ENCODE assay signal across 16 cellular contexts in genomic region chr7:20141666-20142065, GRCh38.
DNase-seq lines count a peak whose midpoint lies in the region; ATAC-seq and TF ChIP-seq lines count a peak whose summit lies in the region.
"Had no signal": no experiment of that assay in that cellular context is flagged by ENCODE, and none has a peak within 500 bp of the region (broad histone marks: within the 10 kb centered on the region; RNA-seq: fewer than 3 reads in every experiment).

No MANE protein-coding gene starts in this region.

- no peak for TF ChIP-seq POLR2A in esophagus muscularis mucosa (IDR thresholded peaks at IDR 0.05; ENCODE audit: low read depth)

- peak overlapping the region; percentile 15 for H2AFZ ChIP-seq in neural cell (ENCODE audit: low read depth, low read length)

- peak overlapping the region; percentile 98 for H3K27ac ChIP-seq in neural cell (ENCODE audit: low read length)
- H3K27ac ChIP-seq in esophagus muscularis mucosa (replicated peaks in 1 of 4): no peak overlapping the region
- H3K27ac ChIP-seq: left lung, spleen, tibial nerve had no signal

- peak; percentile 51 for TF ChIP-seq RAD21 in neural cell (conservative IDR thresholded peaks at IDR 0.05)

- intact Hi-C loops in esophagus muscularis mucosa (cut with DNase I): no loop called here

- H3K9ac ChIP-seq in neural cell (ENCODE audit: low read length): peak overlapping the region; percentile 63

- H3K79me2 ChIP-seq in neural cell (replicated peaks; ENCODE audit: insufficient read depth, low read length): no peaks in the 10 kb centered on the region

- no peaks in the 10 kb centered on the region for H3F3A ChIP-seq in neural cell (ENCODE audit: insufficient read depth, low read length, poor library complexity, severe bottlenecking)

- H3K36me3 ChIP-seq in neural cell (ENCODE audit: insufficient read depth, low read length) (no peaks in the 10 kb centered on the region), esophagus muscularis mucosa (no peaks in the 10 kb centered on the region)
- H3K36me3 ChIP-seq: left lung, spleen, tibial nerve had no signal

- 81% methylated on average over 4 of the region's 4 CpGs for WGBS in esophagus muscularis mucosa

- peak overlapping the region; percentile 36 for H3K4me3 ChIP-seq in neural cell (ENCODE audit: low read length)
- no peak overlapping the region for H3K4me3 ChIP-seq in esophagus muscularis mucosa
- H3K4me3 ChIP-seq: left lung, spleen, tibial nerve had no signal

- TF ChIP-seq CTCF in neural cell (IDR thresholded peaks at IDR 0.05; ENCODE audit: poor library complexity, severe bottlenecking): no peak
- no peak for TF ChIP-seq CTCF in esophagus muscularis mucosa (IDR thresholded peaks at IDR 0.05)

- H3K9me3 ChIP-seq in neural cell (ENCODE audit: low read length) (no peaks in the 10 kb centered on the region), esophagus muscularis mucosa (no peaks in the 10 kb centered on the region)
- H3K9me3 ChIP-seq: left lung, spleen, tibial nerve had no signal

- no peaks in the 10 kb centered on the region for H3K9me2 ChIP-seq in neural cell (ENCODE audit: insufficient read depth, low read length)

- H3K4me1 ChIP-seq in esophagus muscularis mucosa: peaks cover 0 to 14% (median 9%) of the 10 kb centered on the region in 4 donors
- H3K4me1 ChIP-seq: left lung, spleen had no signal

- H4K20me1 ChIP-seq in neural cell (ENCODE audit: insufficient read depth): no peaks in the 10 kb centered on the region

- TF ChIP-seq EP300 in neural cell (conservative IDR thresholded peaks at IDR 0.05; ENCODE audit: poor library complexity, severe bottlenecking) (peak; percentile 95), esophagus muscularis mucosa (IDR thresholded peaks at IDR 0.05) (no peak)

- H3K4me2 ChIP-seq in neural cell (ENCODE audit: low read length): peak overlapping the region; percentile 62

- H3K27me3 ChIP-seq in neural cell (ENCODE audit: insufficient read depth, low read depth, low read length) (no peaks in the 10 kb centered on the region), esophagus muscularis mucosa (no peaks in the 10 kb centered on the region)
- H3K27me3 ChIP-seq: left lung, spleen, tibial nerve had no signal

- DNase-seq in NCI-H146 (lab: John Stamatoyannopoulos, UW): peak; percentile 97
- DNase-seq in amniotic epithelial cell (ENCODE audit: low read depth): peak; percentile 56
- no peak for DNase-seq in kidney tubule cell (ENCODE audit: low spot score)
- no peak for DNase-seq in esophagus muscularis mucosa (ENCODE audit: extremely low spot score)
- DNase-seq: activated naive CD4-positive, alpha-beta T cell treated with anti-CD3 and anti-CD28 coated beads, Interleukin-2, amount 10 ng/mL, durations not matched to agents 7 days and 5 days; CD4-positive, alpha-beta memory T cell; GOT3; left lung; NCI-H2171; nephron progenitor cell; spleen had no signal

- ATAC-seq in GM18870 (IDR thresholded peaks at IDR 0.05; ENCODE audit: unreplicated experiment): peak; percentile 63
- no peak for ATAC-seq in HG02588 (IDR thresholded peaks at IDR 0.05; ENCODE audit: unreplicated experiment)
- no peak for ATAC-seq in HG03097 (IDR thresholded peaks at IDR 0.05; ENCODE audit: low FRiP score, unreplicated experiment)
- ATAC-seq: left lung had no signal

TF ChIP-seq in neural cell, 6 proteins besides CTCF, POLR2A, EP300 and RAD21:
- no peak for TF ChIP-seq MXI1 (conservative IDR thresholded peaks at IDR 0.05; ENCODE audit: poor library complexity, severe bottlenecking)
- peak; percentile 34 for TF ChIP-seq SMC3 (conservative IDR thresholded peaks at IDR 0.05; ENCODE audit: poor library complexity)
- peak; percentile 59 for TF ChIP-seq REST (IDR thresholded peaks at IDR 0.05; ENCODE audit: borderline replicate concordance)
- TF ChIP-seq POLR2AphosphoS5 (IDR thresholded peaks at IDR 0.05): peak; percentile 77
TF ChIP-seq in neural cell: peak in this region for 3.

Comparison
In these comparisons a context has a peak if more than half of its experiments do, and no peak if none do; other contexts are left out.
1. DNase-seq: peak in NCI-H146 (single experiment) and amniotic epithelial cell (single experiment); none in kidney tubule cell (single experiment) and esophagus muscularis mucosa (single experiment).